Comparison of ENCODE assay signal across 24 cellular contexts in the genomic region with DNA sequence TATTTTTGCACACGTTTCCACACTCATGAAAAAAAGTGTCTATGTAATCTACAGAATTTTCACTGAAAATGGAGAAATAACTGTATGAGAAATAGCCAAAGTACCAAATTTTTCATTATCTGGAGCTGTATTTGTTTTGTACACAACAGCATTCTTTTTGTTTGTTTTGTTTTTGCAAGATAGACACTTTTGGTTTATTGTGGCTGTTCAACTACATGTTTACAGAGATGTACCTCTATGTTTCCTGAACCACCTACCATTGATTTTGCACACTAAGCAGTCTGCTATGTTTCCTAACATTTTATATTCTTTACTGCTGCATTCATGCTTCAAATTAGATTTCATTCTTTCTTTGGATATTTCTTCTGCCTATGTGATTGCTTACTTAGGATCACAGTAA.
"Had no signal": no experiment of that assay in that cellular context is flagged by ENCODE, and none has a peak within 500 bp of the region (broad histone marks: within the 10 kb centered on the region; RNA-seq: fewer than 3 reads in every experiment).

No MANE protein-coding gene starts in this region.

- DNase-seq: dermis blood vessel endothelial cell; dorsolateral prefrontal cortex; effector CD4-positive, alpha-beta T cell; effector memory CD4-positive, alpha-beta T cell; foreskin keratinocyte; heart left ventricle; hypothalamus; immature natural killer cell; islet precursor cell; kidney; kidney glomerular epithelial cell; left colon; left lung; left ventricle myocardium superior; lower lobe of right lung; mesenchymal stem cell; mucosa of descending colon; naive B cell; naive thymus-derived CD8-positive, alpha-beta T cell had no signal

- H3K9me3 ChIP-seq: esophagus muscularis mucosa, gastroesophageal sphincter, heart left ventricle, left lung, lower lobe of right lung, mucosa of descending colon had no signal

- H3K4me3 ChIP-seq: coronary artery, dorsolateral prefrontal cortex, esophagus muscularis mucosa, gastroesophageal sphincter, heart left ventricle, hepatocyte, left lung, lower lobe of right lung, mucosa of descending colon had no signal

- H3K4me1 ChIP-seq: esophagus muscularis mucosa, foreskin keratinocyte, gastroesophageal sphincter, heart left ventricle, left lung, lower lobe of right lung had no signal

- H3K4me2 ChIP-seq: hepatocyte had no signal

- H3K36me3 ChIP-seq: esophagus muscularis mucosa, heart left ventricle, left lung, lower lobe of right lung had no signal

- H2AFZ ChIP-seq: hepatocyte had no signal

- ATAC-seq: foreskin keratinocyte; gastroesophageal sphincter; heart left ventricle; left colon; left lung; left ventricle myocardium superior; lower lobe of right lung; mucosa of descending colon; naive thymus-derived CD8-positive, alpha-beta T cell had no signal

- FAIRE-seq: endothelial cell of umbilical vein had no signal

- H3K27me3 ChIP-seq: dorsolateral prefrontal cortex, esophagus muscularis mucosa, foreskin keratinocyte, gastroesophageal sphincter, heart left ventricle, hepatocyte, left lung had no signal

- H3K27ac ChIP-seq: coronary artery, dorsolateral prefrontal cortex, esophagus muscularis mucosa, foreskin keratinocyte, gastroesophageal sphincter, heart left ventricle, hepatocyte, left lung, lower lobe of right lung had no signal

- H3K79me2 ChIP-seq: hepatocyte had no signal
